In the genomic region with DNA sequence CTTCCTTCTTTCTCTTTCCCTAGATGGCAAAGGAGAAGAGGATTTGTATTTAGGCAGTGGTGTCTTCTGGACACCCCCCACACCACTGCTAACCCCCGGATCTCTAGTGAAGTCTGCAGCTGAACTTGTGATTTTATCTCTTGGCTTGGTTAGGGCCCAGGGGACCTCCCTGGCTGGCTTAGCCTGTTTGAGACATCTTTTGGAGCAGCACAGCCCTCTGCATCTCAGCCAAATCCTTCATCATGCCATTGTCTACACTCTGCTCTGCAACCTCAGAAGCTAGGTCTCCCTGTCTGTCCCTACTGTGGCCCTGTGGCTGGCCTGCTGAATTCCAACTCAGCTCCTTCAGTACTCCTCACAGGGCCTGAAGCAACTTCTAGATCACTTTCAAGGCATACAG, we compare ENCODE assay signal across 19 cellular contexts.
A peak's percentile ranks its signal among the peaks of the same experiment; 100 is the strongest.
DNase-seq lines count a peak whose midpoint lies in the region; ATAC-seq and TF ChIP-seq lines count a peak whose summit lies in the region.
"Had no signal": no experiment of that assay in that cellular context is flagged by ENCODE, and none has a peak within 500 bp of the region (broad histone marks: within the 10 kb centered on the region; RNA-seq: fewer than 3 reads in every experiment).

No MANE protein-coding gene starts in this region.

- TF ChIP-seq CTCF in fibroblast of pulmonary artery (IDR thresholded peaks at IDR 0.05; ENCODE audit: low read length, missing control alignments): no peak

- H3K4me1 ChIP-seq in aorta (ENCODE audit: control insufficient read depth in 1 of 2, insufficient read depth in 2 of 2, low read length in 2 of 2): peaks cover 0 to 7% of the 10 kb centered on the region in 2 donors

- intact Hi-C loops in posterior vena cava (cut with DNase I): no loop called here
- intact Hi-C loops in aorta (cut with DNase I): no loop called here

- 7 to 8% methylated on average over 1 of the region's 1 CpG for WGBS in aorta, 2 donors

- H3K27me3 ChIP-seq in aorta (ENCODE audit: control insufficient read depth in 1 of 2, insufficient read depth in 2 of 2, low read length in 1 of 2): no peaks in the 10 kb centered on the region
- H3K27me3 ChIP-seq: BLaER1 had no signal

- H3K9me3 ChIP-seq in aorta (ENCODE audit: control insufficient read depth, low read length): no peaks in the 10 kb centered on the region
- H3K9me3 ChIP-seq: BLaER1 had no signal

- peak; percentile 35 for DNase-seq in SK-N-DZ (ENCODE audit: low spot score)
- DNase-seq in fibroblast of pulmonary artery (ENCODE audit: low read depth): peak; percentile 36
- peak; percentile 88 for DNase-seq in posterior vena cava (ENCODE audit: low spot score)
- DNase-seq in aorta: peak in 1 of 2 donors; percentile 77
- DNase-seq in activated effector memory CD4-positive, alpha-beta T cell treated with anti-CD3 and anti-CD28 coated beads, Interleukin-2, amount 50 U/mL, for 16 hours: no peak
- DNase-seq in middle frontal gyrus (ENCODE audit: extremely low spot score, low spot score): no peak
- no peak for DNase-seq in stimulated activated CD4-positive, alpha-beta T cell treated with anti-CD3 and anti-CD28 coated beads, Interleukin-4, amount 100 ng/mL, for 4 hours
- DNase-seq: activated CD4-positive, alpha-beta T cell treated with anti-CD3 and anti-CD28 coated beads, Interleukin-2, amount 10 ng/mL, durations not matched to agents 7 days and 5 days; activated CD8-positive, alpha-beta memory T cell treated with anti-CD3 and anti-CD28 coated beads, Interleukin-2, amount 50 U/mL, for 48 hours; activated effector memory CD4-positive, alpha-beta T cell treated with Interleukin-2 at 50 U/mL for 16 hours; effector memory CD8-positive, alpha-beta T cell; hippocampal formation; naive thymus-derived CD4-positive, alpha-beta T cell; NCI-H748 treated with DMSO at 0.1 percent for 48 hours; SHP77 treated with DMSO at 0.1 percent for 48 hours; small intestine; substantia nigra; T-helper 1 cell had no signal

- no peaks in the 10 kb centered on the region for H3K36me3 ChIP-seq in aorta (ENCODE audit: control insufficient read depth in 1 of 2, insufficient read depth in 2 of 2, low read length in 1 of 2)
- H3K36me3 ChIP-seq: BLaER1 had no signal

- H3K4me3 ChIP-seq in fibroblast of pulmonary artery (replicated peaks; ENCODE audit: low read depth, low read length) (no peak overlapping the region), aorta (ENCODE audit: low read length in 2 of 2) (no peak overlapping the region)
- H3K4me3 ChIP-seq: BLaER1 had no signal

- peak; percentile 55 for ATAC-seq in aorta (ENCODE audit: low FRiP score)
- ATAC-seq: effector memory CD8-positive, alpha-beta T cell; naive thymus-derived CD4-positive, alpha-beta T cell had no signal

- no peak overlapping the region for H3K27ac ChIP-seq in aorta (ENCODE audit: low read depth in 1 of 2, low read length in 2 of 2)
- H3K27ac ChIP-seq: BLaER1 had no signal

Comparison
In these comparisons a context has a peak if more than half of its experiments do, and no peak if none do; other contexts are left out.
1. DNase-seq: peak in SK-N-DZ (single experiment), fibroblast of pulmonary artery (single experiment) and posterior vena cava (single experiment); none in activated effector memory CD4-positive, alpha-beta T cell treated with anti-CD3 and anti-CD28 coated beads, Interleukin-2, amount 50 U/mL, for 16 hours (single experiment), middle frontal gyrus (single experiment) and stimulated activated CD4-positive, alpha-beta T cell treated with anti-CD3 and anti-CD28 coated beads, Interleukin-4, amount 100 ng/mL, for 4 hours (0 of 2).